Comparison of ENCODE assay signal across 21 cellular contexts in genomic region chr1:42272920-42273319, GRCh38.
DNase-seq lines count a peak whose midpoint lies in the region; ATAC-seq, FAIRE-seq and TF ChIP-seq lines count a peak whose summit lies in the region.
"Had no signal": no experiment of that assay in that cellular context is flagged by ENCODE, and none has a peak within 500 bp of the region (broad histone marks: within the 10 kb centered on the region; RNA-seq: fewer than 3 reads in every experiment).

No MANE protein-coding gene starts in this region.

- DNase-seq in activated naive CD4-positive, alpha-beta T cell treated with anti-CD3 and anti-CD28 coated beads, Interleukin-2, amount 50 U/mL, for 16 hours = no peak
- DNase-seq in LoVo (ENCODE audit: low spot score) (peak; percentile 2), left colon (no peak), small intestine (peak; percentile 56), middle frontal gyrus (ENCODE audit: extremely low spot score, low spot score) (no peak), endodermal cell (no peak)
- DNase-seq: CD4-positive, alpha-beta T cell; DMS153; DMS79 treated with DMSO at 0.1 percent for 48 hours; EL; H9; HFFc6 had no signal

- H3K9me3 ChIP-seq in small intestine (ENCODE audit: control insufficient read depth, low read depth) = no peaks in the 10 kb centered on the region
- no peaks in the 10 kb centered on the region for H3K9me3 ChIP-seq in endodermal cell (ENCODE audit: control insufficient read depth, low read length)

- H3K27ac Mint-ChIP-seq in activated naive CD4-positive, alpha-beta T cell treated with anti-CD3 and anti-CD28 coated beads, Interleukin-2, amount 50 U/mL, for 24 hours = peak overlapping the region; percentile 5
- no peak overlapping the region for H3K27ac Mint-ChIP-seq in endodermal cell
- H3K27ac Mint-ChIP-seq: CD4-positive, alpha-beta T cell; GM23338; H9; HFFc6; IgD-negative memory B cell had no signal

- ATAC-seq in left colon (peak; percentile 85), GM21723 (IDR thresholded peaks at IDR 0.05; ENCODE audit: unreplicated experiment) (no peak)
- ATAC-seq: GM23338 had no signal

- no peaks in the 10 kb centered on the region for H3K27me3 ChIP-seq in small intestine (ENCODE audit: control insufficient read depth in 2 of 2, insufficient read depth in 2 of 2, low read length in 2 of 2)
- H3K27me3 ChIP-seq in endodermal cell (ENCODE audit: control insufficient read depth, insufficient read depth, low read length, poor library complexity, severe bottlenecking) = no peaks in the 10 kb centered on the region
- H3K27me3 ChIP-seq: BLaER1 treated with 17β-estradiol and CSF1 and Interleukin-3, amounts not matched to agents 10 nM and 100 nM had no signal

- no peak for FAIRE-seq in small intestine (lab: Jason Lieb, UNC)
- FAIRE-seq: D721Med, G401.6, GM12891 had no signal

- H3K27ac ChIP-seq in small intestine (ENCODE audit: low read depth in 1 of 2, low read length in 1 of 2) (no peak overlapping the region), endodermal cell (ENCODE audit: low read depth, low read length) (no peak overlapping the region)
- H3K27ac ChIP-seq: 22Rv1; BLaER1 treated with 17β-estradiol and CSF1 and Interleukin-3, amounts not matched to agents 10 nM and 100 nM had no signal

- H3K4me1 ChIP-seq in small intestine (ENCODE audit: control insufficient read depth in 2 of 2, insufficient read depth in 1 of 2, low read depth in 1 of 2, low read length in 1 of 2) (no peaks in the 10 kb centered on the region), endodermal cell (ENCODE audit: control insufficient read depth, insufficient read depth, low read length) (peaks cover 5% of the 10 kb centered on the region)

- peaks cover 69% of the 10 kb centered on the region for H3K4me1 Mint-ChIP-seq in activated naive CD4-positive, alpha-beta T cell treated with anti-CD3 and anti-CD28 coated beads, Interleukin-2, amount 50 U/mL, for 24 hours
- H3K4me1 Mint-ChIP-seq in endodermal cell = peaks cover 18% of the 10 kb centered on the region

- WGBS in small intestine, 3 donors = 13 to 56% (median 49%) methylated on average over 1 of the region's 1 CpG
- 97 to 100% methylated on average over 1 of the region's 1 CpG for WGBS in endodermal cell (ENCODE audit: insufficient coverage in 1 of 2, insufficient read length in 1 of 2), 2 experiments

- no peaks in the 10 kb centered on the region for H3K27me3 Mint-ChIP-seq in activated naive CD4-positive, alpha-beta T cell treated with anti-CD3 and anti-CD28 coated beads, Interleukin-2, amount 50 U/mL, for 24 hours
- no peaks in the 10 kb centered on the region for H3K27me3 Mint-ChIP-seq in endodermal cell (ENCODE audit: insufficient read depth)
- H3K27me3 Mint-ChIP-seq: CD4-positive, alpha-beta T cell; IgD-negative memory B cell had no signal

- intact Hi-C loops in left colon (cut with DNase I, micrococcal nuclease) = no loop called here

- H3K4me3 Mint-ChIP-seq in activated naive CD4-positive, alpha-beta T cell treated with anti-CD3 and anti-CD28 coated beads, Interleukin-2, amount 50 U/mL, for 24 hours = no peak overlapping the region
- H3K4me3 Mint-ChIP-seq in endodermal cell = no peak overlapping the region
- H3K4me3 Mint-ChIP-seq: CD4-positive, alpha-beta T cell; GM23338; H9; HFFc6; IgD-negative memory B cell had no signal

- H3K36me3 Mint-ChIP-seq in activated naive CD4-positive, alpha-beta T cell treated with anti-CD3 and anti-CD28 coated beads, Interleukin-2, amount 50 U/mL, for 24 hours = peaks cover 20% of the 10 kb centered on the region
- peaks cover 30% of the 10 kb centered on the region for H3K36me3 Mint-ChIP-seq in endodermal cell (ENCODE audit: low read depth)

- no peak for TF ChIP-seq CTCF in endodermal cell (conservative IDR thresholded peaks at IDR 0.05)

- H3K4me3 ChIP-seq in small intestine (ENCODE audit: low read depth in 1 of 2, low read length in 2 of 2) = no peak overlapping the region
- no peak overlapping the region for H3K4me3 ChIP-seq in endodermal cell (ENCODE audit: low read length)
- H3K4me3 ChIP-seq: BLaER1 treated with 17β-estradiol and CSF1 and Interleukin-3, amounts not matched to agents 10 nM and 100 nM; GM23338 had no signal

- no peaks in the 10 kb centered on the region for H3K36me3 ChIP-seq in small intestine (ENCODE audit: control insufficient read depth in 2 of 2, insufficient read depth in 2 of 2, low read length in 2 of 2)
- H3K36me3 ChIP-seq in endodermal cell (ENCODE audit: control insufficient read depth, insufficient read depth, low read length) = peaks cover 44% of the 10 kb centered on the region

- no peaks in the 10 kb centered on the region for H3K9me3 Mint-ChIP-seq in activated naive CD4-positive, alpha-beta T cell treated with anti-CD3 and anti-CD28 coated beads, Interleukin-2, amount 50 U/mL, for 24 hours
- H3K9me3 Mint-ChIP-seq in endodermal cell = no peaks in the 10 kb centered on the region
- H3K9me3 Mint-ChIP-seq: CD4-positive, alpha-beta T cell; GM23338; H9; HFFc6; IgD-negative memory B cell had no signal

- no peak overlapping the region for H3K9ac ChIP-seq in endodermal cell (ENCODE audit: extremely low read depth, low read length, poor library complexity, severe bottlenecking)
- H3K9ac ChIP-seq: BLaER1 treated with 17β-estradiol and CSF1 and Interleukin-3, amounts not matched to agents 10 nM and 100 nM had no signal

Comparison
In these comparisons a context has a peak if more than half of its experiments do, and no peak if none do; other contexts are left out.
1. DNase-seq: peak in LoVo (single experiment) and small intestine (single experiment); none in activated naive CD4-positive, alpha-beta T cell treated with anti-CD3 and anti-CD28 coated beads, Interleukin-2, amount 50 U/mL, for 16 hours (single experiment), left colon (0 of 2), middle frontal gyrus (single experiment) and endodermal cell (single experiment).